ENCODE assay signal across 1 cellular context in the genomic region with DNA sequence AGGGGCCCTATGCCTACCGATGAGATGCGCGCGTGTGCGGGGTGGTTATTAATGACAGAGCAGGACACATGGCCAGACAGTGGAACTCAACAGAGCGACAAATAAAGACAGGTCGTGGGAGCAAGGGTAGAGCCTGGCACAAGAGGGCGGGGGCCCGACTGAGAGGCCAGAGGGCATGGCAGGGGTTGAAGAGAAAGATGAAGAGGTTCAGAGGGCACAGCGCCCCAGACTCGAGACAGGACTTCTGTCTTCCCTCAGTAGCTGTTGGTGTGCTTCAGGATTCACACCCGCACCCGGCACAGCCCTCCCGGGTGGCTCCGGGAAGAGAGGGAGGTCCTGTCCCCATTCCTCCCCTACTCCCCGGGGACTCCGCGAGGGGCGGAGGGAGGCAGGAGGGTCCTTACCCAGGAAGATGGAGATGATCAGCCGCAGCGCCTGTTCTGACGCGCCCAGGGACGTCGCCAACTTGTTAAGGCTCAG.
TF ChIP-seq lines count a peak whose summit lies in the region.

No MANE protein-coding gene starts in this region.

TF ChIP-seq in H1, 55 proteins besides CTCF, POLR2A, EP300 and RAD21:
- TF ChIP-seq CTBP2 (IDR thresholded peaks at IDR 0.05; ENCODE audit: borderline replicate concordance, insufficient read depth, insufficient read length, low read length) (no peak), MAX (IDR thresholded peaks at IDR 0.05) (peak; percentile 5; the same call in 1 of the 2 replicates), SAP30 (IDR thresholded peaks at IDR 0.05; ENCODE audit: insufficient read depth, insufficient replicate concordance, low read length) (peak; percentile 79), ASH2L (IDR thresholded peaks at IDR 0.05; ENCODE audit: low read length) (peak; percentile 86), SIRT6 (IDR thresholded peaks at IDR 0.05; ENCODE audit: low read length) (no peak), CHD7 (IDR thresholded peaks at IDR 0.05; ENCODE audit: insufficient replicate concordance, low read length) (no peak), RXRA (IDR thresholded peaks at IDR 0.05; ENCODE audit: insufficient read depth, low read depth, low read length) (no peak), KDM5A (IDR thresholded peaks at IDR 0.05; ENCODE audit: low read length) (0 out of 2 replicates have a peak, but pooled peaks have one; percentile 15)
- TF ChIP-seq, protein P1, sequence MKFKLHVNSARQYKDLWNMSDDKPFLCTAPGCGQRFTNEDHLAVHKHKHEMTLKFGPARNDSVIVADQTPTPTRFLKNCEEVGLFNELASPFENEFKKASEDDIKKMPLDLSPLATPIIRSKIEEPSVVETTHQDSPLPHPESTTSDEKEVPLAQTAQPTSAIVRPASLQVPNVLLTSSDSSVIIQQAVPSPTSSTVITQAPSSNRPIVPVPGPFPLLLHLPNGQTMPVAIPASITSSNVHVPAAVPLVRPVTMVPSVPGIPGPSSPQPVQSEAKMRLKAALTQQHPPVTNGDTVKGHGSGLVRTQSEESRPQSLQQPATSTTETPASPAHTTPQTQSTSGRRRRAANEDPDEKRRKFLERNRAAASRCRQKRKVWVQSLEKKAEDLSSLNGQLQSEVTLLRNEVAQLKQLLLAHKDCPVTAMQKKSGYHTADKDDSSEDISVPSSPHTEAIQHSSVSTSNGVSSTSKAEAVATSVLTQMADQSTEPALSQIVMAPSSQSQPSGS (IDR thresholded peaks at IDR 0.05; ENCODE audit: low read length) = no peak
